9 cellular contexts compared by ENCODE assay signal in genomic region chr11:123235117-123235686, GRCh38. TPM values are rescaled to one million over a fixed set of nuclear protein-coding genes. Genes with fewer than 3 reads are reported as not detected.
DNase-seq lines count a peak whose midpoint lies in the region; ATAC-seq, FAIRE-seq and TF ChIP-seq lines count a peak whose summit lies in the region.
"Had no signal": no experiment of that assay in that cellular context is flagged by ENCODE, and none has a peak within 500 bp of the region (broad histone marks: within the 10 kb centered on the region; RNA-seq: fewer than 3 reads in every experiment).

No MANE protein-coding gene starts in this region.

- intact Hi-C loops in K562 (cut with micrococcal nuclease) = no loop called here
- intact Hi-C loops in testis (cut with DNase I; ENCODE audit: low total_unique reads) = no loop called here

- BruUV-seq in K562 (replicated peaks; lab: Mats Ljungman, UMichigan) = no TSS peak

- TF ChIP-seq POLR2A in GM12892 (IDR thresholded peaks at IDR 0.05; ENCODE audit: low read depth, low read length) = no peak
- no peak for TF ChIP-seq POLR2A in K562 (conservative IDR thresholded peaks at IDR 0.05)
- no peak for TF ChIP-seq POLR2A in testis (IDR thresholded peaks at IDR 0.05)

- H3K9me3 ChIP-seq in K562 (replicated peaks; ENCODE audit: control insufficient read depth, insufficient read depth, low read depth, low read length) = no peaks in the 10 kb centered on the region
- no peaks in the 10 kb centered on the region for H3K9me3 ChIP-seq in muscle layer of colon (ENCODE audit: low read length)
- H3K9me3 ChIP-seq in testis = no peaks in the 10 kb centered on the region

- in situ Hi-C loops in K562 (cut with MboI) = no loop called here

- POLR2A ChIA-PET in RWPE1 (lab: Yijun Ruan, JAX; ENCODE audit: low non-redundant PET) (no interaction called here), K562 (lab: Yijun Ruan, JAX) (interaction anchor here (0.9 kb wide), 1 partner anchor 170 kb away, joined by 3 read pairs; no protein-coding TSS in a partner anchor)

- TF ChIP-seq CTCF in RWPE1 (conservative IDR thresholded peaks at IDR 0.05; ENCODE audit: low read depth) (peak; percentile 30), K562 (IDR thresholded peaks at IDR 0.05 in 2 of 3, conservative IDR thresholded peaks at IDR 0.05 in 1 of 3; ENCODE audit: insufficient read depth in 2 of 3, low read depth in 1 of 3, low read length in 3 of 3) (peak; percentile 60 to 77 (median 64); a peak in 5 of 6 replicates), testis (IDR thresholded peaks at IDR 0.05) (peak; percentile 27 to 57 (median 30))

- H3K36me3 ChIP-seq in K562 (ENCODE audit: control insufficient read depth, insufficient read depth, low read length) (no peaks in the 10 kb centered on the region), muscle layer of colon (ENCODE audit: insufficient read depth, low read length) (no peaks in the 10 kb centered on the region), testis (ENCODE audit: low read depth, missing control alignments) (no peaks in the 10 kb centered on the region)

- no peaks in the 10 kb centered on the region for H3K79me2 ChIP-seq in K562 (ENCODE audit: control insufficient read depth, insufficient read depth, low read length)

- H2AFZ ChIP-seq in K562 (ENCODE audit: low read depth, low read length) = no peak overlapping the region

- no peaks in the 10 kb centered on the region for H3K9me1 ChIP-seq in K562 (ENCODE audit: control insufficient read depth, insufficient read depth, low read length)

- 17% methylated on average over 14 of the region's 14 CpGs for WGBS in K562 (ENCODE audit: insufficient coverage, low coverage, missing lambda C conversion rate)
- WGBS in testis, 2 donors = 47 to 58% methylated on average over 14 of the region's 14 CpGs

- H3K4me2 ChIP-seq in K562 (ENCODE audit: insufficient read depth, low read length) = no peak overlapping the region

- H3K4me3 ChIP-seq in K562 (no peak overlapping the region), muscle layer of colon (ENCODE audit: low read depth in 1 of 2, low read length in 2 of 2) (peak overlapping the region in 1 of 2 donors; percentile 7), testis (no peak overlapping the region)

- FAIRE-seq in GM12892 (lab: Jason Lieb, UNC) = peak; percentile 17
- FAIRE-seq in K562 (lab: Jason Lieb, UNC) = peak; percentile 80

- no peak overlapping the region for H3K27ac ChIP-seq in RWPE1
- no peak overlapping the region for H3K27ac ChIP-seq in K562 (ENCODE audit: extremely low read depth, low read depth, low read length)
- peak overlapping the region; percentile 12 for H3K27ac ChIP-seq in muscle layer of colon (ENCODE audit: low read depth, low read length)
- H3K27ac ChIP-seq in testis = no peak overlapping the region

- H3K4me1 ChIP-seq in K562 (replicated peaks in 1 of 2; ENCODE audit: control insufficient read depth in 2 of 2, insufficient read depth in 2 of 2, low read length in 2 of 2) (no peaks in the 10 kb centered on the region), muscle layer of colon (ENCODE audit: insufficient read depth, low read length) (peaks cover 45% of the 10 kb centered on the region), testis (peaks cover 5% of the 10 kb centered on the region)

- CTCF ChIA-PET in RWPE1 (lab: Yijun Ruan, JAX) (interaction anchor here (0.5 to 1.5 kb wide), 5 partner anchors 9 to 108 kb away, joined by 3 to 5 read pairs (median 4); no protein-coding TSS in a partner anchor), K562 (lab: Yijun Ruan, JAX; ENCODE audit: low intra/inter-chr PET ratio) (no interaction called here)

- DNase-seq in GM12892 (ENCODE audit: insufficient read length) (no peak), RWPE1 (ENCODE audit: low spot score) (peak; percentile 31), K562 (ENCODE audit: extremely low read depth in 1 of 4, low spot score in 3 of 4) (peak; percentile 69 to 79 (median 76)), testis (peak; percentile 61), hippocampal formation (lab: John Stamatoyannopoulos, UW) (no peak)
- DNase-seq: activated B cell treated with CpG ODN at 0.5 μM for 24 hours had no signal

- TF ChIP-seq EP300 in K562 (IDR thresholded peaks at IDR 0.05; ENCODE audit: low read length) = no peak

- H4K20me1 ChIP-seq in K562 (replicated peaks; ENCODE audit: control insufficient read depth, insufficient read depth, low read length) = no peaks in the 10 kb centered on the region

- TF ChIP-seq RAD21 in K562 (CRISPR knock-in tag; conservative IDR thresholded peaks at IDR 0.05 in 1 of 2, IDR thresholded peaks at IDR 0.05 in 1 of 2) = peak in 1 of 2 experiments; percentile 50; a peak in 2 of 4 replicates

- H3K27me3 ChIP-seq in K562 (ENCODE audit: control insufficient read depth in 2 of 2, insufficient read depth in 2 of 2, low read length in 2 of 2) (peaks cover 0 to 5% of the 10 kb centered on the region in 2 experiments; a peak in 2 of 5 replicates), muscle layer of colon (ENCODE audit: control insufficient read depth in 1 of 2, insufficient read depth in 2 of 2, low read length in 2 of 2) (no peaks in the 10 kb centered on the region), testis (no peaks in the 10 kb centered on the region)

- ATAC-seq in K562 = peak; percentile 96
- ATAC-seq in GM21619 (IDR thresholded peaks at IDR 0.05; ENCODE audit: unreplicated experiment) = no peak
- ATAC-seq in GM18909 (IDR thresholded peaks at IDR 0.05; ENCODE audit: poor library complexity, unreplicated experiment) = no peak

- no peak overlapping the region for H3K9ac ChIP-seq in K562 (ENCODE audit: insufficient read depth in 1 of 2, low read depth in 2 of 2, low read length in 2 of 2)
- H3K9ac ChIP-seq in muscle layer of colon (ENCODE audit: low read length) = no peak overlapping the region

TF ChIP-seq in K562, 482 proteins besides CTCF, POLR2A, EP300 and RAD21 (continues in another document):
- TF ChIP-seq, protein P1, sequence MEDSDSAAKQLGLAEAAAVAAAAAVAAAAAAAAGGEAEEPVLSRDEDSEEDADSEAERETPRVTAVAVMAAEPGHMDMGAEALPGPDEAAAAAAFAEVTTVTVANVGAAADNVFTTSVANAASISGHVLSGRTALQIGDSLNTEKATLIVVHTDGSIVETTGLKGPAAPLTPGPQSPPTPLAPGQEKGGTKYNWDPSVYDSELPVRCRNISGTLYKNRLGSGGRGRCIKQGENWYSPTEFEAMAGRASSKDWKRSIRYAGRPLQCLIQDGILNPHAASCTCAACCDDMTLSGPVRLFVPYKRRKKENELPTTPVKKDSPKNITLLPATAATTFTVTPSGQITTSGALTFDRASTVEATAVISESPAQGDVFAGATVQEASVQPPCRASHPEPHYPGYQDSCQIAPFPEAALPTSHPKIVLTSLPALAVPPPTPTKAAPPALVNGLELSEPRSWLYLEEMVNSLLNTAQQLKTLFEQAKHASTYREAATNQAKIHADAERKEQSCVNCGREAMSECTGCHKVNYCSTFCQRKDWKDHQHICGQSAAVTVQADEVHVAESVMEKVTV (CRISPR knock-in tag; IDR thresholded peaks at IDR 0.05) = no peak
- TF ChIP-seq ZBTB9 (CRISPR knock-in tag; IDR thresholded peaks at IDR 0.05) (no peak), MYC (IDR thresholded peaks at IDR 0.05; ENCODE audit: low read depth, low read length) (0 out of 2 replicates have a peak, but pooled peaks have one; percentile 18), MYC (CRISPR knock-in tag; IDR thresholded peaks at IDR 0.05; ENCODE audit: borderline replicate concordance, low read depth) (no peak)

RNA-seq across cellular contexts. Expression of gene CLMP, which starts 40.2 kb away (rescaled TPM):
- polyA plus RNA-seq in GM12892 (2012; ENCODE audit: missing spikeins) = 0.34 TPM
- not detected in 2 replicates for total RNA-seq in K562 (2011; cell fraction: chromatin; rRNA removed; ENCODE audit: low replicate concordance)
- not detected in 2 replicates for total RNA-seq in K562 (2011; cell fraction: nucleolus; rRNA removed)
- total RNA-seq in K562 (2011; cell fraction: nucleoplasm; rRNA removed) = not detected in 2 replicates
- total RNA-seq in K562 (2014; rRNA removed) (not detected in 2 replicates), K562 (2014; rRNA removed; fragmentation: Illumina TruSeq; extraction: Trizol) (not detected in 2 replicates), K562 (2015; rRNA removed; fragmentation: Illumina TruSeq; extraction: Trizol) (not detected in 2 replicates), K562 (2021) (0.02 and 0.49 TPM in 2 replicates), testis (1 to 10 TPM; 6.0 to 6.3 TPM)
- polyA plus RNA-seq in K562 (2011; rRNA removed) (not detected in 2 replicates), K562 (2014; fragmentation: Illumina TruSeq; extraction: Trizol) (not detected in 2 replicates), K562 (2014; fragmentation: Nextera tagmentation; extraction: Ambion mirVana) (under 1 TPM; 0.03 to 0.15 TPM), K562 (2014; rRNA removed) (not detected in 2 replicates), testis (ENCODE audit: insufficient read depth, low read depth, low replicate concordance) (6.5 TPM)
- not detected in 2 replicates for polyA plus RNA-seq in K562 (2011; cell fraction: cytosol; rRNA removed)
- polyA plus RNA-seq in K562 (2011; cell fraction: nucleus; rRNA removed) = not detected in 2 replicates
- polyA plus RNA-seq in K562 (2012) = 0.03 and 0.05 TPM in 2 replicates
- not detected in 2 replicates for polyA minus RNA-seq in K562 (2011; rRNA and poly(A)+ RNA removed)
- polyA minus RNA-seq in K562 (2011; cell fraction: cytosol; rRNA and poly(A)+ RNA removed) = not detected in 2 replicates
- polyA minus RNA-seq in K562 (2011; cell fraction: nucleus; rRNA and poly(A)+ RNA removed) = 0.13 TPM in 1 of 2 replicates, not detected in the other
- total RNA-seq: activated B cell treated with CpG ODN at 0.5 μM for 24 hours had no signal

Comparison
In these comparisons a context has a peak if more than half of its experiments do, and no peak if none do; other contexts are left out.
1. DNase-seq: peak in RWPE1 (single experiment), K562 (4 of 4) and testis (single experiment); none in GM12892 (single experiment) and hippocampal formation (0 of 2).
2. RNA of gene CLMP, which starts 40.2 kb away (total RNA-seq): 6.0 to 6.3 TPM in testis; 0.02 to 0.49 TPM in K562; every median in the first group is over 4 times any median in the second.
3. Peak in every context shown above with its lines, with median percentiles within 50 percentile points of each other: CTCF ChIP-seq.